In the genomic region with DNA sequence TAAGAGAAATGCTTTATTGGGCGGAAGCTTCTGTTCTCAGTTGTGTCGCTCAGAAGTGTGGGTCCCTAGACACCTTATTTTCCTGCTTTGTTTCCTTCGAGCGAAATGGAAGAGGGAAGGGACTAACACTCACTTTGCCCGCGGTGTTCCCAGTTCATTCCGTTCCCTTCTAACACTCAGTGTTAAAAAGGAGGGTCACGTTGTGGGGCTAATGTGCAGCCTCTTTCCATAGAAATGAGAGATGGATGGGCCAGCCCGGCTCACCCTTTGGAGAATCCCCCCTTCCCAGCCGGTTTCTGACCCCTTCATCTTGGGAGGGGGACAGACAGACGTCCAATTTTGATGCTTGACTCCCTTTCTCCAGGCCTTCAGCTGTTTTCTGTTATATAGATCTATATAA, we compare ENCODE assay signal across 10 cellular contexts. TPM values are rescaled to one million over a fixed set of nuclear protein-coding genes. Genes with fewer than 3 reads are reported as not detected.
DNase-seq lines count a peak whose midpoint lies in the region; ATAC-seq and TF ChIP-seq lines count a peak whose summit lies in the region.
"Had no signal": no experiment of that assay in that cellular context is flagged by ENCODE, and none has a peak within 500 bp of the region (broad histone marks: within the 10 kb centered on the region; RNA-seq: fewer than 3 reads in every experiment).

No MANE protein-coding gene starts in this region.

- no peaks in the 10 kb centered on the region for H3K27me3 Mint-ChIP-seq in CD8-positive, alpha-beta memory T cell
- H3K27me3 Mint-ChIP-seq in endodermal cell (ENCODE audit: insufficient read depth) (no peaks in the 10 kb centered on the region), neural crest cell (ENCODE audit: low read depth) (no peaks in the 10 kb centered on the region)

- no peak for ATAC-seq in GM18867 (IDR thresholded peaks at IDR 0.05; ENCODE audit: unreplicated experiment)
- ATAC-seq in GM18873 (IDR thresholded peaks at IDR 0.05; ENCODE audit: low FRiP score, unreplicated experiment) = no peak

- H3K9ac ChIP-seq in Loucy (ENCODE audit: low read depth, low read length, poor library complexity, severe bottlenecking) (peak overlapping the region; percentile 71), endodermal cell (ENCODE audit: extremely low read depth, low read length, poor library complexity, severe bottlenecking) (peak overlapping the region; percentile 80)

- TF ChIP-seq CTCF in Loucy (conservative IDR thresholded peaks at IDR 0.05; ENCODE audit: low read length) = no peak
- no peak for TF ChIP-seq CTCF in endodermal cell (conservative IDR thresholded peaks at IDR 0.05)
- no peak for TF ChIP-seq CTCF in neural crest cell (conservative IDR thresholded peaks at IDR 0.05)

- CTCF ChIA-PET in CD8-positive, alpha-beta memory T cell (lab: Charles Lee) = no interaction called here

- DNase-seq in CD8-positive, alpha-beta memory T cell = no peak
- no peak for DNase-seq in endodermal cell
- no peak for DNase-seq in neural crest cell (ENCODE audit: low read depth, low spot score)
- DNase-seq in A172 (ENCODE audit: low spot score) = no peak
- no peak for DNase-seq in NCI-H2171 treated with DMSO at 0.1 percent for 48 hours (lab: John Stamatoyannopoulos, UW)
- DNase-seq: SW 1271 had no signal

- H3K4me2 ChIP-seq in Loucy (ENCODE audit: low read depth, low read length, poor library complexity, severe bottlenecking) = peak overlapping the region; percentile 96

- peak overlapping the region in 1 of 8 donors; percentile 79 for H3K27ac Mint-ChIP-seq in CD8-positive, alpha-beta memory T cell
- peak overlapping the region; percentile 87 for H3K27ac Mint-ChIP-seq in endodermal cell
- peak overlapping the region; percentile 2 for H3K27ac Mint-ChIP-seq in neural crest cell (ENCODE audit: unreplicated experiment)

- POLR2A ChIA-PET in CD8-positive, alpha-beta memory T cell (lab: Charles Lee) = no interaction called here

- H3K4me3 ChIP-seq in CD8-positive, alpha-beta memory T cell (ENCODE audit: low read length) = peak overlapping the region; percentile 68
- H3K4me3 ChIP-seq in Loucy (ENCODE audit: low read length, poor library complexity, severe bottlenecking) = peak overlapping the region; percentile 81
- H3K4me3 ChIP-seq in endodermal cell (ENCODE audit: low read length) = peak overlapping the region; percentile 94

- H3K4me1 ChIP-seq in CD8-positive, alpha-beta memory T cell (ENCODE audit: insufficient read depth, low read length) = peaks cover 45% of the 10 kb centered on the region
- H3K4me1 ChIP-seq in Loucy (ENCODE audit: insufficient read depth, low read length, poor library complexity, severe bottlenecking) (peaks cover 41% of the 10 kb centered on the region), endodermal cell (ENCODE audit: control insufficient read depth, insufficient read depth, low read length) (peaks cover 16% of the 10 kb centered on the region)

- H3K36me3 ChIP-seq in CD8-positive, alpha-beta memory T cell (ENCODE audit: insufficient read depth, low read length) = no peaks in the 10 kb centered on the region
- H3K36me3 ChIP-seq in Loucy (ENCODE audit: insufficient read depth, low read length) = no peaks in the 10 kb centered on the region
- peaks cover 11% of the 10 kb centered on the region for H3K36me3 ChIP-seq in endodermal cell (ENCODE audit: control insufficient read depth, insufficient read depth, low read length)
- H3K36me3 ChIP-seq: ascending aorta had no signal

- no peaks in the 10 kb centered on the region for H3K9me3 ChIP-seq in CD8-positive, alpha-beta memory T cell (ENCODE audit: low read length)
- H3K9me3 ChIP-seq in Loucy (ENCODE audit: insufficient read depth, low read depth, low read length) = no peaks in the 10 kb centered on the region
- H3K9me3 ChIP-seq in endodermal cell (ENCODE audit: control insufficient read depth, low read length) = no peaks in the 10 kb centered on the region
- H3K9me3 ChIP-seq: ascending aorta had no signal

- H3K27ac ChIP-seq in CD8-positive, alpha-beta memory T cell (ENCODE audit: low read depth, low read length) = no peak overlapping the region
- H3K27ac ChIP-seq in endodermal cell (ENCODE audit: low read depth, low read length) = no peak overlapping the region
- H3K27ac ChIP-seq: ascending aorta had no signal

- H3K4me1 Mint-ChIP-seq in CD8-positive, alpha-beta memory T cell = peaks cover 42 to 66% (median 60%) of the 10 kb centered on the region in 3 donors
- H3K4me1 Mint-ChIP-seq in endodermal cell = peaks cover 55% of the 10 kb centered on the region
- peaks cover 57% of the 10 kb centered on the region for H3K4me1 Mint-ChIP-seq in neural crest cell

- peaks cover 7% of the 10 kb centered on the region for H4K20me1 ChIP-seq in Loucy (ENCODE audit: insufficient read depth, low read length, poor library complexity, severe bottlenecking)

- no peaks in the 10 kb centered on the region for H3K27me3 ChIP-seq in CD8-positive, alpha-beta memory T cell (ENCODE audit: insufficient read depth, low read length, poor library complexity, severe bottlenecking)
- H3K27me3 ChIP-seq in Loucy (ENCODE audit: insufficient read depth, low read length, poor library complexity, severe bottlenecking) (no peaks in the 10 kb centered on the region), endodermal cell (ENCODE audit: control insufficient read depth, insufficient read depth, low read length, poor library complexity, severe bottlenecking) (no peaks in the 10 kb centered on the region)
- H3K27me3 ChIP-seq: ascending aorta had no signal

- peak overlapping the region; percentile 83 to 95 (median 88) for H3K4me3 Mint-ChIP-seq in CD8-positive, alpha-beta memory T cell
- H3K4me3 Mint-ChIP-seq in endodermal cell (peak overlapping the region; percentile 86), neural crest cell (peak overlapping the region; percentile 93)

- no peaks in the 10 kb centered on the region for H3K9me2 ChIP-seq in Loucy (replicated peaks; ENCODE audit: low read depth, low read length)

- no peaks in the 10 kb centered on the region for H3K9me3 Mint-ChIP-seq in CD8-positive, alpha-beta memory T cell
- H3K9me3 Mint-ChIP-seq in endodermal cell (no peaks in the 10 kb centered on the region), neural crest cell (no peaks in the 10 kb centered on the region)

- whole genome bisulfite sequencing in endodermal cell (ENCODE audit: insufficient coverage in 1 of 2, insufficient read length in 1 of 2), 2 experiments = 84 to 95% methylated on average over 2 to 11 of the region's 11 CpGs

- H3F3A ChIP-seq in Loucy (ENCODE audit: low read depth) = no peaks in the 10 kb centered on the region; the same call in 1 of the 2 replicates

- peaks cover 47% of the 10 kb centered on the region for H3K79me2 ChIP-seq in Loucy (ENCODE audit: insufficient read depth, low read length)

- H2AFZ ChIP-seq in Loucy (ENCODE audit: low read length) = no peak overlapping the region

- peaks cover 0 to 10% (median 0%) of the 10 kb centered on the region in 3 donors for H3K36me3 Mint-ChIP-seq in CD8-positive, alpha-beta memory T cell
- no peaks in the 10 kb centered on the region for H3K36me3 Mint-ChIP-seq in endodermal cell (ENCODE audit: low read depth)
- no peaks in the 10 kb centered on the region for H3K36me3 Mint-ChIP-seq in neural crest cell (ENCODE audit: low read depth)

RNA-seq across cellular contexts. Expression of a gene that starts 2.3 kb away (rescaled TPM):
- total RNA-seq in CD8-positive, alpha-beta memory T cell = 10 to 100 TPM; 34.0 to 34.6 TPM
- 4.5 TPM for polyA plus RNA-seq in CD8-positive, alpha-beta memory T cell
- total RNA-seq in endodermal cell (100 to 1,000 TPM; 122 to 140 TPM), neural crest cell (97.4 and 99.1 TPM in 2 replicates)
- polyA plus RNA-seq in endodermal cell (2013, experiment 1 of 2) = 32.6 TPM
- polyA plus RNA-seq in endodermal cell (2013, experiment 2 of 2) = 30.0 TPM
- total RNA-seq in A172 (2014; rRNA removed; shearing (Covaris generic)) = 6.6 and 8.8 TPM in 2 replicates
